In genomic region chr1:201895913-201896807, GRCh38 we compare ENCODE assay signal across 1 cellular context.
A peak's percentile ranks its signal among the peaks of the same experiment; 100 is the strongest.
TF ChIP-seq lines count a peak whose summit lies in the region.

No MANE protein-coding gene starts in this region.

TF ChIP-seq in HepG2, 621 proteins besides CTCF, POLR2A, EP300 and RAD21 (continued from another document and continues in another):
- no peak for TF ChIP-seq FOXA1 (IDR thresholded peaks at IDR 0.05)
- TF ChIP-seq FOXA1 (CRISPR knock-in tag; IDR thresholded peaks at IDR 0.05) = peak; percentile 23; the same call in 1 of the 2 replicates
- no peak for TF ChIP-seq ZNF775 (CRISPR knock-in tag; IDR thresholded peaks at IDR 0.05; ENCODE audit: borderline replicate concordance)
- TF ChIP-seq ETV5 (CRISPR knock-in tag; IDR thresholded peaks at IDR 0.05; ENCODE audit: borderline replicate concordance) = peak; percentile 70; the same call in 1 of the 2 replicates
- no peak for TF ChIP-seq SIN3A (IDR thresholded peaks at IDR 0.05; ENCODE audit: borderline replicate concordance, low read depth, low read length)
- no peak for TF ChIP-seq ZNF318 (CRISPR knock-in tag; IDR thresholded peaks at IDR 0.05)
- TF ChIP-seq ZNF782 (CRISPR knock-in tag; IDR thresholded peaks at IDR 0.05; ENCODE audit: borderline replicate concordance) = no peak
- 0 out of 2 replicates have a peak, but pooled peaks have one; percentile 52 for TF ChIP-seq ZFP91 (CRISPR knock-in tag; IDR thresholded peaks at IDR 0.05; ENCODE audit: borderline replicate concordance)
- 0 out of 2 replicates have a peak, but pooled peaks have one; percentile 17 for TF ChIP-seq NCOA2 (CRISPR knock-in tag; IDR thresholded peaks at IDR 0.05)
- no peak for TF ChIP-seq MYPOP (CRISPR knock-in tag; IDR thresholded peaks at IDR 0.05)
- peak; percentile 48; the same call in 1 of the 2 replicates for TF ChIP-seq ZGPAT (CRISPR knock-in tag; IDR thresholded peaks at IDR 0.05)
- no peak for TF ChIP-seq PBX2 (CRISPR knock-in tag; IDR thresholded peaks at IDR 0.05)
- TF ChIP-seq MAFG (CRISPR knock-in tag; IDR thresholded peaks at IDR 0.05) = no peak
- no peak for TF ChIP-seq TAF1 (CRISPR knock-in tag; IDR thresholded peaks at IDR 0.05)
- no peak for TF ChIP-seq JDP2 (CRISPR knock-in tag; IDR thresholded peaks at IDR 0.05; ENCODE audit: borderline replicate concordance)
- no peak for TF ChIP-seq NCOR1 (IDR thresholded peaks at IDR 0.05; ENCODE audit: borderline replicate concordance, low read length)
- TF ChIP-seq ZNF281 (CRISPR knock-in tag; IDR thresholded peaks at IDR 0.05; ENCODE audit: borderline replicate concordance) = no peak
- TF ChIP-seq AHDC1 (CRISPR knock-in tag; IDR thresholded peaks at IDR 0.05; ENCODE audit: borderline replicate concordance) = no peak
- TF ChIP-seq MEIS1 (CRISPR knock-in tag; IDR thresholded peaks at IDR 0.05; ENCODE audit: borderline replicate concordance) = no peak
- TF ChIP-seq CREBL2 (CRISPR knock-in tag; IDR thresholded peaks at IDR 0.05; ENCODE audit: borderline replicate concordance) = no peak
- peak; percentile 34; the same call in 1 of the 2 replicates for TF ChIP-seq HDAC2 (CRISPR knock-in tag; IDR thresholded peaks at IDR 0.05)
- TF ChIP-seq BRF2 (CRISPR knock-in tag; IDR thresholded peaks at IDR 0.05) = no peak
- peak; percentile 44; the same call in 1 of the 2 replicates for TF ChIP-seq THAP11 (CRISPR knock-in tag; IDR thresholded peaks at IDR 0.05)
- TF ChIP-seq FOSL2 (CRISPR knock-in tag; IDR thresholded peaks at IDR 0.05) = peak; percentile 88
- no peak for TF ChIP-seq SP4 (CRISPR knock-in tag; IDR thresholded peaks at IDR 0.05)
- TF ChIP-seq ZSCAN12 (CRISPR knock-in tag; IDR thresholded peaks at IDR 0.05) = no peak
- TF ChIP-seq KDM5B (CRISPR knock-in tag; IDR thresholded peaks at IDR 0.05; ENCODE audit: borderline replicate concordance) = peak; percentile 51; the same call in 1 of the 2 replicates
- TF ChIP-seq ZNF572 (CRISPR knock-in tag; IDR thresholded peaks at IDR 0.05) = no peak
- TF ChIP-seq ZNF543 (CRISPR knock-in tag; IDR thresholded peaks at IDR 0.05) = no peak
- no peak for TF ChIP-seq MYNN (CRISPR knock-in tag; IDR thresholded peaks at IDR 0.05; ENCODE audit: low read depth)
- TF ChIP-seq MEF2D (CRISPR knock-in tag; IDR thresholded peaks at IDR 0.05) = no peak
- peak; percentile 90 for TF ChIP-seq XRCC5 (optimal IDR thresholded peaks at IDR 0.05; ENCODE audit: low read length)
- no peak for TF ChIP-seq KDM4B (CRISPR knock-in tag; IDR thresholded peaks at IDR 0.05)
- TF ChIP-seq CREB1 (IDR thresholded peaks at IDR 0.05) = peak; percentile 79
- peak; percentile 76 for TF ChIP-seq CREB1 (CRISPR knock-in tag; IDR thresholded peaks at IDR 0.05)
